ENCODE assay signal across 9 cellular contexts in the genomic region with DNA sequence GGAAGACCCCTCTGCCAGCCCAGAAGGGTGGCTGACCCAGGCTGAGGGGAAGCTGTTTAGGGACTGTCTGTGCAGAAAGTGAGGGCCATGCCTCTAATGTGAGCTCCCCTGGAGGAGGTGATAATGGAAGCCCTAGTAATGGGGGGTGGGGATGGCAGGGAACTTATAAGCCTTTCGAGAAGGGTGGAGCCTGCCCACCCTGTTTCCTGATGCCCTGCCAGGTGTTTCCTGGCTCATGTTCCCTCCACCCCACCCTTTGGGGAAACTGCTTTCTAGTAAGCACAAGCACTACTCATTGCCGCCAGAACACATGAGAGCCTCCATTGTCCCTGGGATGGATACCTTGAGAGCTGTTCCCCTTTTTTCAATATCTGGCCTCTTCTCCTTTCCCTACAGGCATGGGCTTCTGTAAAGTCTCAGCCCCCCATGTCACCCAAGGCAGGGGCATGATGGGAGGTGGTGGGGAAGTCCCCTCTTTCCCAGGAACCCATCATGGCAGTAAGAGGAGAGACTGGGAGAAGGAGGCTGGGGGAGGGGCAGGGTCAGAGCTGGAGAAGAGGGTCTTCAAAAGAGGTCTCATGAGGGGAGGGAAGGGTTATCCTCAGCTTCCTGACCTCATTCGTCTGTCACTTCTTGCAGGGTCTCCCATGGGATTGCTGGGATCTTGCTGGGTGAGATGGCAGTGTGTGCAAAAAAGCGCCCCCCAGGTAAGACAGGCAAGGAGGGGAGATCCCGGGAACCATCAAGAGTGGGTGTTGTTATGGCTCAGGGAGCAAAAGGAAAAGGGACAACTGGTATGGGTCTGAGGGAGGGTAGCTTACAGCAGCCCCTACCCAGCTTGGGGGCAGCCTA. TPM values are rescaled to one million over a fixed set of nuclear protein-coding genes. Genes with fewer than 3 reads are reported as not detected.
DNase-seq lines count a peak whose midpoint lies in the region; ATAC-seq and TF ChIP-seq lines count a peak whose summit lies in the region.
"Had no signal": no experiment of that assay in that cellular context is flagged by ENCODE, and none has a peak within 500 bp of the region (broad histone marks: within the 10 kb centered on the region; RNA-seq: fewer than 3 reads in every experiment).

No MANE protein-coding gene starts in this region.

- H3K27me3 Mint-ChIP-seq in activated T-cell treated with anti-CD3 and anti-CD28 coated beads, Interleukin-2, amount 50 U/mL, for 72 hours (ENCODE audit: low read depth), result no peaks in the 10 kb centered on the region

- H3K9me3 ChIP-seq in HEK293 (ENCODE audit: control insufficient read depth, insufficient read depth, low read depth, low read length), result no peaks in the 10 kb centered on the region
- no peaks in the 10 kb centered on the region for H3K9me3 ChIP-seq in iPS-18c (ENCODE audit: control insufficient read depth, insufficient read depth, low read length)
- H3K9me3 ChIP-seq in suprapubic skin, result no peaks in the 10 kb centered on the region

- H3K36me3 ChIP-seq in HEK293 (ENCODE audit: control insufficient read depth in 2 of 2, insufficient read depth in 1 of 2, low read length in 2 of 2) (peaks cover 0 to 42% of the 10 kb centered on the region in 2 experiments), suprapubic skin (peaks cover 19% of the 10 kb centered on the region)

- TF ChIP-seq CTCF in HEK293 (tag by site-specific recombination; IDR thresholded peaks at IDR 0.05), result no peak
- no peak for TF ChIP-seq CTCF in suprapubic skin (IDR thresholded peaks at IDR 0.05)

- H3K27ac Mint-ChIP-seq in activated T-cell treated with anti-CD3 and anti-CD28 coated beads, Interleukin-2, amount 50 U/mL, for 72 hours, result peak overlapping the region; percentile 34

- POLR2A ChIA-PET in HEK293 (lab: Yijun Ruan, JAX), result interaction anchor here (0.7 kb wide), 1 partner anchor 337 kb away, joined by 3 read pairs; the partner anchor contains the start of gene RPS27

- WGBS in suprapubic skin, result 14% methylated on average over 5 of the region's 5 CpGs

- H3K4me1 ChIP-seq in HEK293 (ENCODE audit: control insufficient read depth, insufficient read depth, low read length) (peaks cover 12% of the 10 kb centered on the region), suprapubic skin (peaks cover 55% of the 10 kb centered on the region)

- H3K4me3 ChIP-seq in HEK293 (ENCODE audit: low read depth, low read length) (no peak overlapping the region), iPS-18c (ENCODE audit: insufficient read depth, low read depth, low read length) (peak overlapping the region; percentile 43; the same call in 1 of the 2 replicates), suprapubic skin (peak overlapping the region; percentile 75)

- no peak for ATAC-seq in activated T-cell treated with anti-CD3 and anti-CD28 coated beads, Interleukin-2, amount 50 U/mL, for 72 hours (replicated peaks in 1 of 2)
- ATAC-seq in GM21619 (IDR thresholded peaks at IDR 0.05; ENCODE audit: unreplicated experiment), result no peak

- peak overlapping the region; percentile 91 for H3K4me3 Mint-ChIP-seq in activated T-cell treated with anti-CD3 and anti-CD28 coated beads, Interleukin-2, amount 50 U/mL, for 72 hours

- no peak for TF ChIP-seq POLR2A in suprapubic skin (IDR thresholded peaks at IDR 0.05)

- H3K9me3 Mint-ChIP-seq in activated T-cell treated with anti-CD3 and anti-CD28 coated beads, Interleukin-2, amount 50 U/mL, for 72 hours, result no peaks in the 10 kb centered on the region

- H3K36me3 Mint-ChIP-seq in activated T-cell treated with anti-CD3 and anti-CD28 coated beads, Interleukin-2, amount 50 U/mL, for 72 hours (ENCODE audit: insufficient read depth in 2 of 2), result peaks cover 2 to 8% of the 10 kb centered on the region in 2 donors

- TF ChIP-seq EP300 in suprapubic skin (IDR thresholded peaks at IDR 0.05), result no peak

- CTCF ChIA-PET in HEK293 (lab: Yijun Ruan, JAX), result interaction anchor here (0.7 to 4.6 kb wide), 13 partner anchors 8 to 748 kb away, joined by 3 to 68 read pairs (median 4); no protein-coding TSS in a partner anchor

- H3K27me3 ChIP-seq in suprapubic skin, result peaks cover 5% of the 10 kb centered on the region

- H3K27ac ChIP-seq in HEK293 (ENCODE audit: extremely low read depth, low read depth, low read length) (no peak overlapping the region), suprapubic skin (peak overlapping the region; percentile 93)

- H3K4me1 Mint-ChIP-seq in activated T-cell treated with anti-CD3 and anti-CD28 coated beads, Interleukin-2, amount 50 U/mL, for 72 hours (ENCODE audit: low read depth), result peaks cover 66% of the 10 kb centered on the region

- DNase-seq in CD1c-positive myeloid dendritic cell (ENCODE audit: extremely low spot score) (peak; percentile 35), suprapubic skin (ENCODE audit: low spot score in 2 of 2) (no peak), NCI-H774 (lab: John Stamatoyannopoulos, UW) (no peak), HK-2 (ENCODE audit: unreplicated experiment) (no peak)
- DNase-seq in activated T-cell treated with anti-CD3 and anti-CD28 coated beads, Interleukin-2, amount 50 U/mL, for 72 hours, result no peak

TF ChIP-seq in HEK293, 187 proteins besides CTCF, POLR2A, EP300 and RAD21 (continues in another document):
- TF ChIP-seq, protein P1, sequence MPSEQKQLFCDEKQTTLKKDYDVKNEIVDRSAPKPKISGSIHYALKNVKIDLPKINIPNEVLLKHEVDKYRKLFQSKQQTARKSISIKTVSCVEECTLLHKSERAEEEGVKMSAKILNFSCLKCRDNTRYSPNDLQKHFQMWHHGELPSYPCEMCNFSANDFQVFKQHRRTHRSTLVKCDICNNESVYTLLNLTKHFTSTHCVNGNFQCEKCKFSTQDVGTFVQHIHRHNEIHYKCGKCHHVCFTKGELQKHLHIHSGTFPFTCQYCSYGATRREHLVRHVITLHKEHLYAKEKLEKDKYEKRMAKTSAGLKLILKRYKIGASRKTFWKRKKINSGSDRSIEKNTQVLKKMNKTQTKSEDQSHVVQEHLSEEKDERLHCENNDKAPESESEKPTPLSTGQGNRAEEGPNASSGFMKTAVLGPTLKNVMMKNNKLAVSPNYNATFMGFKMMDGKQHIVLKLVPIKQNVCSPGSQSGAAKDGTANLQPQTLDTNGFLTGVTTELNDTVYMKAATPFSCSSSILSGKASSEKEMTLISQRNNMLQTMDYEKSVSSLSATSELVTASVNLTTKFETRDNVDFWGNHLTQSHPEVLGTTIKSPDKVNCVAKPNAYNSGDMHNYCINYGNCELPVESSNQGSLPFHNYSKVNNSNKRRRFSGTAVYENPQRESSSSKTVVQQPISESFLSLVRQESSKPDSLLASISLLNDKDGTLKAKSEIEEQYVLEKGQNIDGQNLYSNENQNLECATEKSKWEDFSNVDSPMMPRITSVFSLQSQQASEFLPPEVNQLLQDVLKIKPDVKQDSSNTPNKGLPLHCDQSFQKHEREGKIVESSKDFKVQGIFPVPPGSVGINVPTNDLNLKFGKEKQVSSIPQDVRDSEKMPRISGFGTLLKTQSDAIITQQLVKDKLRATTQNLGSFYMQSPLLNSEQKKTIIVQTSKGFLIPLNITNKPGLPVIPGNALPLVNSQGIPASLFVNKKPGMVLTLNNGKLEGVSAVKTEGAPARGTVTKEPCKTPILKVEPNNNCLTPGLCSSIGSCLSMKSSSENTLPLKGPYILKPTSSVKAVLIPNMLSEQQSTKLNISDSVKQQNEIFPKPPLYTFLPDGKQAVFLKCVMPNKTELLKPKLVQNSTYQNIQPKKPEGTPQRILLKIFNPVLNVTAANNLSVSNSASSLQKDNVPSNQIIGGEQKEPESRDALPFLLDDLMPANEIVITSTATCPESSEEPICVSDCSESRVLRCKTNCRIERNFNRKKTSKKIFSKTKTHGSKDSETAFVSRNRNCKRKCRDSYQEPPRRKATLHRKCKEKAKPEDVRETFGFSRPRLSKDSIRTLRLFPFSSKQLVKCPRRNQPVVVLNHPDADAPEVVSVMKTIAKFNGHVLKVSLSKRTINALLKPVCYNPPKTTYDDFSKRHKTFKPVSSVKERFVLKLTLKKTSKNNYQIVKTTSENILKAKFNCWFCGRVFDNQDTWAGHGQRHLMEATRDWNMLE (tag by site-specific recombination; conservative IDR thresholded peaks at IDR 0.05; ENCODE audit: low read depth), result no peak
- TF ChIP-seq ZNF239 (tag by site-specific recombination; IDR thresholded peaks at IDR 0.05) (no peak), YY1 (tag by site-specific recombination; IDR thresholded peaks at IDR 0.05) (no peak), KLF1 (tag by site-specific recombination; IDR thresholded peaks at IDR 0.05) (peak; percentile 94), ZNF132 (tag by site-specific recombination; IDR thresholded peaks at IDR 0.05; ENCODE audit: borderline replicate concordance) (no peak), ZBTB48 (tag by site-specific recombination; IDR thresholded peaks at IDR 0.05) (peak; percentile 22; the same call in 1 of the 2 replicates), ZSCAN4 (tag by site-specific recombination; IDR thresholded peaks at IDR 0.05) (0 out of 2 replicates have a peak, but pooled peaks have one; percentile 17), ZNF610 (tag by site-specific recombination; IDR thresholded peaks at IDR 0.05; ENCODE audit: borderline replicate concordance) (no peak)

RNA-seq across cellular contexts. Expression of gene ATP8B2, which starts 2.4 kb away (rescaled TPM):
- total RNA-seq in activated T-cell treated with anti-CD3 and anti-CD28 coated beads, Interleukin-2, amount 50 U/mL, for 72 hours, result 10 to 100 TPM; 37.4 to 52.6 TPM
- total RNA-seq in suprapubic skin, result 10 to 100 TPM; 14.4 to 34.4 (median 22.0) TPM

RNA-seq across cellular contexts. Expression of gene AQP10, which starts 6.8 kb away (rescaled TPM):
- not detected for total RNA-seq in activated T-cell treated with anti-CD3 and anti-CD28 coated beads, Interleukin-2, amount 50 U/mL, for 72 hours
- under 1 TPM in 1 of 4 donors, not detected in 3; 0.26 TPM for total RNA-seq in suprapubic skin
- total RNA-seq: RPMI7951 had no signal

RNA-seq across cellular contexts. Expression of gene HAX1, which starts 55.3 kb away (rescaled TPM):
- 100 to 1,000 TPM; 306 to 310 TPM for total RNA-seq in activated T-cell treated with anti-CD3 and anti-CD28 coated beads, Interleukin-2, amount 50 U/mL, for 72 hours
- total RNA-seq in suprapubic skin, result 10 to 100 TPM; 66.0 to 88.3 (median 78.4) TPM
